8 cellular contexts compared by ENCODE assay signal in genomic region chr2:10120158-10120937, GRCh38. TPM values are rescaled to one million over a fixed set of nuclear protein-coding genes. Genes with fewer than 3 reads are reported as not detected.
DNase-seq lines count a peak whose midpoint lies in the region; ATAC-seq and TF ChIP-seq lines count a peak whose summit lies in the region.

No MANE protein-coding gene starts in this region.

- H3K27ac ChIP-seq in H9 (ENCODE audit: insufficient read length, low read depth, low read length) = peak overlapping the region; percentile 83
- H3K27ac ChIP-seq in neural cell (ENCODE audit: low read length) = no peak overlapping the region

- peaks cover 10% of the 10 kb centered on the region for H3F3A ChIP-seq in Loucy (ENCODE audit: low read depth)
- no peaks in the 10 kb centered on the region for H3F3A ChIP-seq in neural cell (ENCODE audit: insufficient read depth, low read length, poor library complexity, severe bottlenecking)

- H3K79me1 ChIP-seq in H9 (ENCODE audit: insufficient read depth, low read depth, low read length, poor library complexity, severe bottlenecking) = peaks cover 2% of the 10 kb centered on the region

- H3K23me2 ChIP-seq in H9 (ENCODE audit: insufficient read length, low read depth, low read length, poor library complexity, severe bottlenecking) = peaks cover 27% of the 10 kb centered on the region

- peaks cover 22 to 24% (median 22%) of the 10 kb centered on the region in 3 experiments for H3K36me3 Mint-ChIP-seq in H9 (ENCODE audit: insufficient read depth in 1 of 3, low read depth in 3 of 3)

- no peaks in the 10 kb centered on the region for H3K9me2 ChIP-seq in Loucy (replicated peaks; ENCODE audit: low read depth, low read length)
- no peaks in the 10 kb centered on the region for H3K9me2 ChIP-seq in neural cell (ENCODE audit: insufficient read depth, low read length)

- peaks cover 24 to 29% of the 10 kb centered on the region in 2 experiments for H3K4me1 Mint-ChIP-seq in H9
- H3K4me1 Mint-ChIP-seq in stimulated activated naive CD8-positive, alpha-beta T cell treated with anti-CD3 and anti-CD28 coated beads, Interleukin-15, amount 100 ng/mL, for 72 hours = peaks cover 56% of the 10 kb centered on the region

- H3K4me3 ChIP-seq in Loucy (ENCODE audit: low read length, poor library complexity, severe bottlenecking) (peak overlapping the region; percentile 83), neural cell (ENCODE audit: low read length) (peak overlapping the region; percentile 76)

- H2AFZ ChIP-seq in H9 (ENCODE audit: low read length) (no peak overlapping the region), Loucy (ENCODE audit: low read length) (peak overlapping the region; percentile 80), neural cell (ENCODE audit: low read depth, low read length) (no peak overlapping the region)

- H3K9ac ChIP-seq in ES-I3 (ENCODE audit: low read depth, low read length) (peak overlapping the region; percentile 76), H9 (ENCODE audit: extremely low read depth, insufficient read length, low read length) (peak overlapping the region; percentile 92), Loucy (ENCODE audit: low read depth, low read length, poor library complexity, severe bottlenecking) (peak overlapping the region; percentile 93), neural cell (ENCODE audit: low read length) (peak overlapping the region; percentile 13)

- no peak overlapping the region for H2BK20ac ChIP-seq in H9 (ENCODE audit: low read depth, low read length, poor library complexity, severe bottlenecking)

- peaks cover 6% of the 10 kb centered on the region; the same call in 1 of the 2 replicates for H3K79me2 ChIP-seq in H9 (ENCODE audit: insufficient read depth, low read length)
- peaks cover 63% of the 10 kb centered on the region for H3K79me2 ChIP-seq in Loucy (ENCODE audit: insufficient read depth, low read length)
- H3K79me2 ChIP-seq in neural cell (replicated peaks; ENCODE audit: insufficient read depth, low read length) = peaks cover 13% of the 10 kb centered on the region

- no peak overlapping the region for H3T11ph ChIP-seq in H9 (ENCODE audit: low read length)

- DNase-seq in H9 = peak; percentile 99
- DNase-seq in RPMI8226 = peak; percentile 98
- peak; percentile 84 to 86 for DNase-seq in activated T-helper 1 cell treated with anti-CD3 and anti-CD28 coated beads, Interleukin-2, amount 50 U/mL, for 16 hours (ENCODE audit: low read depth in 1 of 2, low spot score in 1 of 2)
- DNase-seq in fibroblast of the conjunctiva (ENCODE audit: low read depth) = peak; percentile 71
- DNase-seq in stimulated activated naive CD8-positive, alpha-beta T cell treated with anti-CD3 and anti-CD28 coated beads, Interleukin-15, amount 100 ng/mL, for 72 hours = peak; percentile 86 to 92

- TF ChIP-seq RAD21 in neural cell (conservative IDR thresholded peaks at IDR 0.05) = peak; percentile 25

- H4K20me1 ChIP-seq in H9 (ENCODE audit: control insufficient read depth, insufficient read depth, insufficient read length) = no peaks in the 10 kb centered on the region
- peaks cover 25% of the 10 kb centered on the region for H4K20me1 ChIP-seq in Loucy (ENCODE audit: insufficient read depth, low read length, poor library complexity, severe bottlenecking)
- H4K20me1 ChIP-seq in neural cell (ENCODE audit: insufficient read depth) = no peaks in the 10 kb centered on the region

- H3K9me3 ChIP-seq in ES-I3 (ENCODE audit: control insufficient read depth, insufficient read depth, low read length) = no peaks in the 10 kb centered on the region
- no peaks in the 10 kb centered on the region for H3K9me3 ChIP-seq in H9 (ENCODE audit: control insufficient read depth, low read depth, low read length)
- no peaks in the 10 kb centered on the region for H3K9me3 ChIP-seq in Loucy (ENCODE audit: insufficient read depth, low read depth, low read length)
- H3K9me3 ChIP-seq in neural cell (ENCODE audit: low read length) = no peaks in the 10 kb centered on the region

- WGBS in H9 (ENCODE audit: extremely low coverage, insufficient read length, low lambda C conversion rate) = no CpG with 5 or more reads among the region's 64 CpGs

- H3K4me2 ChIP-seq in H9 (ENCODE audit: insufficient read depth, insufficient read length, low read length) (peak overlapping the region; percentile 79), Loucy (ENCODE audit: low read depth, low read length, poor library complexity, severe bottlenecking) (peak overlapping the region; percentile 80), neural cell (ENCODE audit: low read length) (peak overlapping the region; percentile 63)

- H4K5ac ChIP-seq in H9 (ENCODE audit: insufficient read length, low read depth, low read length) = peak overlapping the region; percentile 83

- no peak overlapping the region for H2AK5ac ChIP-seq in H9 (ENCODE audit: insufficient read length, low read length)

- H3K56ac ChIP-seq in H9 (ENCODE audit: insufficient read length, low read depth, low read length) = no peak overlapping the region

- no peaks in the 10 kb centered on the region for H3K27me3 Mint-ChIP-seq in H9 (ENCODE audit: low read depth)
- H3K27me3 Mint-ChIP-seq in stimulated activated naive CD8-positive, alpha-beta T cell treated with anti-CD3 and anti-CD28 coated beads, Interleukin-15, amount 100 ng/mL, for 72 hours = no peaks in the 10 kb centered on the region

- no peak overlapping the region for H2BK120ac ChIP-seq in H9 (ENCODE audit: low read depth, low read length, poor library complexity, severe bottlenecking)

- peaks cover 6% of the 10 kb centered on the region; the same call in 1 of the 2 replicates for H3K36me3 ChIP-seq in ES-I3 (ENCODE audit: insufficient read depth, low read length)
- peaks cover 7% of the 10 kb centered on the region for H3K36me3 ChIP-seq in Loucy (ENCODE audit: insufficient read depth, low read length)
- no peaks in the 10 kb centered on the region for H3K36me3 ChIP-seq in neural cell (ENCODE audit: insufficient read depth, low read length)

- H3K27me3 ChIP-seq in H9 (ENCODE audit: insufficient read depth, low read length) = no peaks in the 10 kb centered on the region
- no peaks in the 10 kb centered on the region for H3K27me3 ChIP-seq in Loucy (ENCODE audit: insufficient read depth, low read length, poor library complexity, severe bottlenecking)
- peaks cover 7% of the 10 kb centered on the region for H3K27me3 ChIP-seq in neural cell (ENCODE audit: insufficient read depth, low read depth, low read length)

- no peak for TF ChIP-seq EP300 in neural cell (conservative IDR thresholded peaks at IDR 0.05; ENCODE audit: poor library complexity, severe bottlenecking)

- no peak overlapping the region for H2BK12ac ChIP-seq in H9 (ENCODE audit: insufficient read length, low read depth, low read length)

- H3K9me3 Mint-ChIP-seq in H9 = no peaks in the 10 kb centered on the region; a peak in 1 of 5 replicates
- H3K9me3 Mint-ChIP-seq in stimulated activated naive CD8-positive, alpha-beta T cell treated with anti-CD3 and anti-CD28 coated beads, Interleukin-15, amount 100 ng/mL, for 72 hours = no peaks in the 10 kb centered on the region

- ATAC-seq in stimulated activated naive CD8-positive, alpha-beta T cell treated with anti-CD3 and anti-CD28 coated beads, Interleukin-15, amount 100 ng/mL, for 72 hours = peak; percentile 71

- peak overlapping the region; percentile 87 to 94 for H3K4me3 Mint-ChIP-seq in H9
- H3K4me3 Mint-ChIP-seq in stimulated activated naive CD8-positive, alpha-beta T cell treated with anti-CD3 and anti-CD28 coated beads, Interleukin-15, amount 100 ng/mL, for 72 hours = peak overlapping the region; percentile 98 to 100

- TF ChIP-seq CTCF in H9 (conservative IDR thresholded peaks at IDR 0.05) (no peak), Loucy (conservative IDR thresholded peaks at IDR 0.05; ENCODE audit: low read length) (no peak), neural cell (IDR thresholded peaks at IDR 0.05; ENCODE audit: poor library complexity, severe bottlenecking) (no peak)

- H4K8ac ChIP-seq in H9 (replicated peaks; ENCODE audit: insufficient read length, low read depth, low read length) = no peak overlapping the region

- H3K23ac ChIP-seq in H9 (ENCODE audit: insufficient read length, low read depth, low read length) = no peak overlapping the region

- no peak overlapping the region for H2BK15ac ChIP-seq in H9 (ENCODE audit: low read depth, low read length)

- H2BK5ac ChIP-seq in H9 (ENCODE audit: insufficient read length, low read length) = no peak overlapping the region

- no peak overlapping the region for H3K4ac ChIP-seq in H9 (ENCODE audit: low read depth, low read length)

- peak overlapping the region; percentile 85 for H3K14ac ChIP-seq in H9 (ENCODE audit: insufficient read depth, low read length)

- H3K4me1 ChIP-seq in ES-I3 (ENCODE audit: insufficient read depth, low read length) = peaks cover 3% of the 10 kb centered on the region; the same call in 1 of the 2 replicates
- H3K4me1 ChIP-seq in H9 (ENCODE audit: insufficient read depth, low read length) = no peaks in the 10 kb centered on the region
- H3K4me1 ChIP-seq in Loucy (ENCODE audit: insufficient read depth, low read length, poor library complexity, severe bottlenecking) = peaks cover 39% of the 10 kb centered on the region

- H4K91ac ChIP-seq in H9 (ENCODE audit: insufficient read length, low read depth, low read length) = peak overlapping the region; percentile 8

- peak overlapping the region; percentile 98 for H3K27ac Mint-ChIP-seq in H9
- peak overlapping the region; percentile 99 to 100 for H3K27ac Mint-ChIP-seq in stimulated activated naive CD8-positive, alpha-beta T cell treated with anti-CD3 and anti-CD28 coated beads, Interleukin-15, amount 100 ng/mL, for 72 hours

- peak overlapping the region; percentile 84 for H3K18ac ChIP-seq in H9 (ENCODE audit: insufficient read length, low read depth, low read length)

TF ChIP-seq in neural cell, 6 proteins besides CTCF, POLR2A, EP300 and RAD21 (continues in another document):
- TF ChIP-seq POLR2AphosphoS5 (IDR thresholded peaks at IDR 0.05) = no peak
- peak; percentile 67 for TF ChIP-seq MXI1 (conservative IDR thresholded peaks at IDR 0.05; ENCODE audit: poor library complexity, severe bottlenecking)
- no peak for TF ChIP-seq EZH2 (IDR thresholded peaks at IDR 0.05; ENCODE audit: borderline replicate concordance, insufficient read depth, low read length, poor library complexity, severe bottlenecking)
- peak; percentile 23 for TF ChIP-seq SMC3 (conservative IDR thresholded peaks at IDR 0.05; ENCODE audit: poor library complexity)

RNA-seq across cellular contexts. Expression of gene RRM2, which starts 2.2 kb away (rescaled TPM):
- total RNA-seq in H9 (2021) = 163 and 176 TPM in 2 replicates
- 0.57 and 4.2 TPM in 2 replicates for polyA plus RNA-seq in neural cell
- polyA minus RNA-seq in neural cell = 1.2 and 3.5 TPM in 2 replicates

RNA-seq across cellular contexts. Expression of gene CYS1, which starts 40.1 kb away (rescaled TPM):
- total RNA-seq in H9 (2021) = 0.07 and 0.35 TPM in 2 replicates
- not detected in 2 replicates for polyA plus RNA-seq in neural cell
- polyA minus RNA-seq in neural cell = not detected in 2 replicates

Comparison
In these comparisons a context has a peak if more than half of its experiments do, and no peak if none do; other contexts are left out.
1. H3K9ac ChIP-seq: peak in every context shown above with its lines; median percentile 93 in Loucy; 92 in H9; 76 in ES-I3; 13 in neural cell.